ENCODE assay signal across 20 cellular contexts in the genomic region with DNA sequence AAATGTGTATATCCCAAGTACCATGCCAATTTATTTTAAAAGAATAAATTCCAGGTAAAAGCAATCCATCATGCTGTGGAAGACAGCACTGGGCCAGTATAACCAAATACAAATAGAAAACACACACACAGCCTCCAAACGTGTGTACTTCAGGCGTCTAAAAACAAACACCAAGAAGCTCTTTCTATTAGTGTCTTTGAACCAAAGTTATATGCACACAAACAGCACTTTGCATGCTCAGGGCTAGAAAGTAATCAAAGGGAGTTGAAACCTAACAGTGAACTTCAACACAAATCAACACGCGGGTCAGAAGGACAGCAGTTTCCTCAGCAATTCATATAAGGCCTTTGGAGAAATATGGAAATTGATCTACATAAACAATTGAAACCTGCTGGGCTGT. TPM values are rescaled to one million over a fixed set of nuclear protein-coding genes. Genes with fewer than 3 reads are reported as not detected.
DNase-seq lines count a peak whose midpoint lies in the region; ATAC-seq and TF ChIP-seq lines count a peak whose summit lies in the region.
"Had no signal": no experiment of that assay in that cellular context is flagged by ENCODE, and none has a peak within 500 bp of the region (broad histone marks: within the 10 kb centered on the region; RNA-seq: fewer than 3 reads in every experiment).

No MANE protein-coding gene starts in this region.

- TF ChIP-seq POLR2A in transverse colon (IDR thresholded peaks at IDR 0.05) (no peak), gastroesophageal sphincter (IDR thresholded peaks at IDR 0.05) (no peak)

- H3K27ac Mint-ChIP-seq in MCF 10A (ENCODE audit: low read depth, unreplicated experiment) (peak overlapping the region; percentile 27), mesothelial cell of epicardium (peak overlapping the region; percentile 54)

- H3K4me1 ChIP-seq in left ventricle myocardium inferior = peaks cover 81% of the 10 kb centered on the region
- H3K4me1 ChIP-seq in right atrium auricular region = peaks cover 0 to 58% of the 10 kb centered on the region in 2 donors
- peaks cover 0 to 42% (median 24%) of the 10 kb centered on the region in 4 donors for H3K4me1 ChIP-seq in transverse colon
- no peaks in the 10 kb centered on the region for H3K4me1 ChIP-seq in right cardiac atrium (ENCODE audit: control insufficient read depth, insufficient read depth, low read length)
- H3K4me1 ChIP-seq in gastroesophageal sphincter = peaks cover 0 to 49% (median 3%) of the 10 kb centered on the region in 3 donors

- no peaks in the 10 kb centered on the region for H3K27me3 Mint-ChIP-seq in MCF 10A (ENCODE audit: insufficient read depth, unreplicated experiment)
- H3K27me3 Mint-ChIP-seq in mesothelial cell of epicardium (ENCODE audit: low read depth) = no peaks in the 10 kb centered on the region

- intact Hi-C loops in left ventricle myocardium inferior (cut with micrococcal nuclease) = no loop called here
- intact Hi-C loops in MCF 10A (cut with micrococcal nuclease) = no loop called here
- intact Hi-C loops in transverse colon (cut with DNase I; ENCODE audit: low total_unique reads) = no loop called here
- intact Hi-C loops in right cardiac atrium (cut with DNase I) = no loop called here

- H3K4me3 ChIP-seq in left ventricle myocardium inferior (peak overlapping the region; percentile 16), right atrium auricular region (no peak overlapping the region), transverse colon (no peak overlapping the region), right cardiac atrium (ENCODE audit: low read length) (no peak overlapping the region), gastroesophageal sphincter (no peak overlapping the region)
- H3K4me3 ChIP-seq: A549, HAP-1, K562 had no signal

- peak overlapping the region; percentile 34 for H3K27ac ChIP-seq in left ventricle myocardium inferior (replicated peaks)
- H3K27ac ChIP-seq in right atrium auricular region = no peak overlapping the region
- H3K27ac ChIP-seq in transverse colon = peak overlapping the region in 3 of 4 donors; percentile 21 to 40 (median 31)
- H3K27ac ChIP-seq in right cardiac atrium (ENCODE audit: low read length) = no peak overlapping the region
- H3K27ac ChIP-seq in gastroesophageal sphincter = no peak overlapping the region
- H3K27ac ChIP-seq: A549 had no signal

- H3K9me3 ChIP-seq in left ventricle myocardium inferior (replicated peaks) = no peaks in the 10 kb centered on the region
- H3K9me3 ChIP-seq in right atrium auricular region = no peaks in the 10 kb centered on the region
- H3K9me3 ChIP-seq in transverse colon = no peaks in the 10 kb centered on the region
- no peaks in the 10 kb centered on the region for H3K9me3 ChIP-seq in right cardiac atrium (ENCODE audit: control insufficient read depth, low read length)
- H3K9me3 ChIP-seq in gastroesophageal sphincter = no peaks in the 10 kb centered on the region
- H3K9me3 ChIP-seq: A549, HAP-1 had no signal

- no peak overlapping the region for H3K4me3 Mint-ChIP-seq in MCF 10A (ENCODE audit: unreplicated experiment)
- no peak overlapping the region for H3K4me3 Mint-ChIP-seq in mesothelial cell of epicardium
- H3K4me3 Mint-ChIP-seq: CD14-positive monocyte had no signal

- TF ChIP-seq EP300 in transverse colon (IDR thresholded peaks at IDR 0.05; ENCODE audit: low read depth) (no peak), gastroesophageal sphincter (IDR thresholded peaks at IDR 0.05) (no peak)

- ATAC-seq in right cardiac atrium (no peak), gastroesophageal sphincter (no peak)
- ATAC-seq: A549, K562 had no signal

- TF ChIP-seq CTCF in left ventricle myocardium inferior (IDR thresholded peaks at IDR 0.05; ENCODE audit: borderline replicate concordance) = no peak
- TF ChIP-seq CTCF in right atrium auricular region (IDR thresholded peaks at IDR 0.05) = no peak
- no peak for TF ChIP-seq CTCF in MCF 10A (IDR thresholded peaks at IDR 0.05; ENCODE audit: unreplicated experiment)
- TF ChIP-seq CTCF in mesothelial cell of epicardium (IDR thresholded peaks at IDR 0.05; ENCODE audit: unreplicated experiment) = no peak
- TF ChIP-seq CTCF in transverse colon (IDR thresholded peaks at IDR 0.05) = no peak
- TF ChIP-seq CTCF in gastroesophageal sphincter (IDR thresholded peaks at IDR 0.05) = no peak

- H3K36me3 Mint-ChIP-seq in MCF 10A (ENCODE audit: insufficient read depth, unreplicated experiment) (no peaks in the 10 kb centered on the region), mesothelial cell of epicardium (peaks cover 23% of the 10 kb centered on the region)

- DNase-seq in left ventricle myocardium inferior (no peak), right atrium auricular region (ENCODE audit: low spot score) (no peak), MCF 10A (ENCODE audit: unreplicated experiment) (no peak), mesothelial cell of epicardium (ENCODE audit: low spot score in 2 of 2, unreplicated experiment in 2 of 2) (no peak), transverse colon (no peak), right cardiac atrium (no peak)
- DNase-seq in activated CD4-positive, alpha-beta T cell treated with anti-CD3 and anti-CD28 coated beads, Interleukin-2, amount 50 U/mL, for 1 hour = no peak
- DNase-seq: COR-L47, DMS79 treated with DMSO at 0.1 percent for 48 hours, GDM1, NCI-H1436 treated with DMSO at 0.1 percent for 48 hours, NCI-H2107, NCI-H226, SHP77 had no signal

- CTCF ChIA-PET in MCF 10A (lab: Yijun Ruan, JAX) = interaction anchor here (0.6 to 1.2 kb wide), 2 partner anchors 14 to 157 kb away, joined by 3 to 9 read pairs; no protein-coding TSS in a partner anchor

- 68% methylated on average over 4 of the region's 4 CpGs; no CpG with 5 or more reads in 1 of the 2 donors for WGBS in transverse colon (ENCODE audit: low coverage in 1 of 2), 2 donors
- WGBS in right cardiac atrium = 55% methylated on average over 4 of the region's 4 CpGs
- WGBS in gastroesophageal sphincter (ENCODE audit: low coverage in 1 of 2), 2 donors = 61 to 84% methylated on average over 2 to 4 of the region's 4 CpGs

- H3K36me3 ChIP-seq in left ventricle myocardium inferior = peaks cover 24% of the 10 kb centered on the region
- H3K36me3 ChIP-seq in right atrium auricular region = peaks cover 10% of the 10 kb centered on the region
- H3K36me3 ChIP-seq in transverse colon = no peaks in the 10 kb centered on the region
- H3K36me3 ChIP-seq in gastroesophageal sphincter = no peaks in the 10 kb centered on the region

- peaks cover 36% of the 10 kb centered on the region for H3K4me1 Mint-ChIP-seq in MCF 10A (ENCODE audit: insufficient read depth, unreplicated experiment)
- peaks cover 57% of the 10 kb centered on the region for H3K4me1 Mint-ChIP-seq in mesothelial cell of epicardium

- BruUV-seq in MCF 10A (replicated peaks; lab: Mats Ljungman, UMichigan) = no TSS peak

- H3K9me3 Mint-ChIP-seq in MCF 10A (ENCODE audit: unreplicated experiment) (no peaks in the 10 kb centered on the region), mesothelial cell of epicardium (peaks cover 11% of the 10 kb centered on the region)

- in situ Hi-C loops in transverse colon (cut with MboI; ENCODE audit: low pct_ligation_motif_present in 1 of 4, low pct_unique_long_range_greater_than_20kb in 1 of 4, low sequenced_read_pairs in 3 of 4) = loop anchor here in 1 of 4 donors (25.0 kb wide), 1 partner anchor 170 kb away; no protein-coding TSS in a partner anchor

- H3K27me3 ChIP-seq in left ventricle myocardium inferior (ENCODE audit: low read depth) (no peaks in the 10 kb centered on the region), right atrium auricular region (no peaks in the 10 kb centered on the region), transverse colon (no peaks in the 10 kb centered on the region), right cardiac atrium (ENCODE audit: control insufficient read depth, insufficient read depth) (no peaks in the 10 kb centered on the region), gastroesophageal sphincter (no peaks in the 10 kb centered on the region)

- POLR2A ChIA-PET in MCF 10A (lab: Yijun Ruan, JAX) = interaction anchor here (1.0 to 1.8 kb wide), 4 partner anchors 9 to 36 kb away, joined by 3 to 4 read pairs (median 4); no protein-coding TSS in a partner anchor

RNA-seq across cellular contexts. Expression of a gene that starts 15.4 kb away (rescaled TPM):
- total RNA-seq in left ventricle myocardium inferior (61.9 TPM), right atrium auricular region (10 to 100 TPM; 49.9 to 56.9 TPM), MCF 10A (2022) (7.2 and 9.7 TPM in 2 replicates), mesothelial cell of epicardium (28.3 to 29.1 TPM (median 29.0 TPM) in 3 replicates), transverse colon (10 to 100 TPM in 3 of 4 donors, 1 to 10 TPM in 1; 7.9 to 22.5 (median 14.1) TPM), right cardiac atrium (10 to 100 TPM; 62.9 to 81.4 (median 76.7) TPM), gastroesophageal sphincter (10 to 100 TPM; 33.8 to 66.6 (median 42.0) TPM)
- polyA plus RNA-seq in right cardiac atrium = 25.8 TPM

RNA-seq across cellular contexts. Expression of a gene that starts 52.9 kb away (rescaled TPM):
- total RNA-seq in left ventricle myocardium inferior (11.4 TPM), right atrium auricular region (1 to 10 TPM; 7.1 to 9.7 TPM), MCF 10A (2022) (4.4 and 6.4 TPM in 2 replicates), mesothelial cell of epicardium (5.4 to 6.3 TPM (median 5.7 TPM) in 3 replicates), transverse colon (10 to 100 TPM in 3 of 4 donors, 1 to 10 TPM in 1; 2.2 to 26.9 (median 21.2) TPM), right cardiac atrium (10 to 100 TPM; 11.4 to 18.3 (median 14.4) TPM), gastroesophageal sphincter (10 to 100 TPM in 1 of 4 donors, 1 to 10 TPM in 3; 3.9 to 13.4 (median 6.3) TPM)
- polyA plus RNA-seq in right cardiac atrium = 6.9 TPM
- total RNA-seq: HT1080 had no signal

Comparison
In these comparisons a context has a peak if more than half of its experiments do, and no peak if none do; other contexts are left out.
1. H3K27ac ChIP-seq: peak in left ventricle myocardium inferior (single experiment) and transverse colon (3 of 4); none in right atrium auricular region (0 of 2), right cardiac atrium (single experiment) and gastroesophageal sphincter (0 of 4).